In the genomic region with DNA sequence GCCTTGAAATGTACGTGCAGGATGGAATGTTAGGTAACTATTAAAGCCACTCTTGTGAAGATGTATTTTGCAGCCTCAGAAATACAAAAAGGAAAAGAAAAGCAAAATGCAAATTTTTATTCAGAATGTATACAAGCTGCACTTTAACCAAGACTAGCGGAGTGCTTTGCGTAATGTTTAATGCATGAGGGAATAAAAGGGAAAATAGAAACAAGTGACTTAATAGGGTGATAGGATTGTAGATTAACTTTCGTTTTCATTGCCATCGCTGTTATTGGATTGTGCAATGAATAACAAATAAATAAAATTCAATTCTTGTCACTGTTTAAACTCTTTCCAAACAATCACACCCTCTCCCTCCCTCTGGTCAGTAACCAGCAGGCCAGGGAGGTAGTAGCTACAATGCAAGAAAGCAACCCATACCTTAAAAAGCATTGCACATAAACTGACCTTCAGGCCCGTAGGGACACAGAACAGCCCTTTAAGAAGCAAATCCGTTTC, we compare ENCODE assay signal across 8 cellular contexts. TPM values are rescaled to one million over a fixed set of nuclear protein-coding genes. Genes with fewer than 3 reads are reported as not detected.
A peak's percentile ranks its signal among the peaks of the same experiment; 100 is the strongest.
DNase-seq lines count a peak whose midpoint lies in the region; ATAC-seq, FAIRE-seq and TF ChIP-seq lines count a peak whose summit lies in the region.

No MANE protein-coding gene starts in this region.

- ATAC-seq in lower lobe of right lung (no peak), upper lobe of right lung (no peak), GM19035 (IDR thresholded peaks at IDR 0.05; ENCODE audit: unreplicated experiment) (no peak)

- peak overlapping the region; percentile 96 for H3K4me3 Mint-ChIP-seq in HFFc6

- H4K20me1 ChIP-seq in BLaER1 treated with 17β-estradiol and CSF1 and Interleukin-3, amounts not matched to agents 10 nM and 100 nM, result peaks cover 32 to 43% (median 43%) of the 10 kb centered on the region in 11 experiments

- peaks cover 45 to 65% (median 48%) of the 10 kb centered on the region in 10 experiments for H3K4me1 ChIP-seq in BLaER1 treated with 17β-estradiol and CSF1 and Interleukin-3, amounts not matched to agents 10 nM and 100 nM
- H3K4me1 ChIP-seq in lower lobe of right lung (peaks cover 27% of the 10 kb centered on the region), upper lobe of right lung (peaks cover 14% of the 10 kb centered on the region)

- in situ Hi-C loops in astrocyte of the cerebellum (cut with HindIII; ENCODE audit: low sequenced_read_pairs), result no loop called here

- intact Hi-C loops in lower lobe of right lung (cut with DNase I) (no loop called here), upper lobe of right lung (cut with DNase I) (no loop called here)

- peaks cover under 1 to 34% (median 6%) of the 10 kb centered on the region in 11 experiments; a peak in 11 of 22 replicates for H3K36me3 ChIP-seq in BLaER1 treated with 17β-estradiol and CSF1 and Interleukin-3, amounts not matched to agents 10 nM and 100 nM
- H3K36me3 ChIP-seq in lower lobe of right lung (no peaks in the 10 kb centered on the region), upper lobe of right lung (no peaks in the 10 kb centered on the region)

- no peaks in the 10 kb centered on the region for H3K9me3 ChIP-seq in BLaER1 treated with 17β-estradiol and CSF1 and Interleukin-3, amounts not matched to agents 10 nM and 100 nM (replicated peaks in 1 of 11)
- H3K9me3 ChIP-seq in lower lobe of right lung (no peaks in the 10 kb centered on the region), upper lobe of right lung (no peaks in the 10 kb centered on the region)

- H3K9ac ChIP-seq in BLaER1 treated with 17β-estradiol and CSF1 and Interleukin-3, amounts not matched to agents 10 nM and 100 nM, result peak overlapping the region; percentile 94 to 100 (median 98); a peak in 21 of 22 replicates

- no peaks in the 10 kb centered on the region for H3K9me3 Mint-ChIP-seq in HFFc6

- FAIRE-seq in RCC 7860 (lab: Jason Lieb, UNC), result no peak

- peak overlapping the region; percentile 79 to 100 (median 95) for H3K4me3 ChIP-seq in BLaER1 treated with 17β-estradiol and CSF1 and Interleukin-3, amounts not matched to agents 10 nM and 100 nM
- H3K4me3 ChIP-seq in astrocyte of the cerebellum (ENCODE audit: low read depth, low read length) (peak overlapping the region; percentile 91), lower lobe of right lung (peak overlapping the region; percentile 83), upper lobe of right lung (peak overlapping the region; percentile 96)

- peak overlapping the region; percentile 95 to 99 (median 98); a peak in 20 of 22 replicates for H3K27ac ChIP-seq in BLaER1 treated with 17β-estradiol and CSF1 and Interleukin-3, amounts not matched to agents 10 nM and 100 nM
- H3K27ac ChIP-seq in lower lobe of right lung (peak overlapping the region; percentile 93), upper lobe of right lung (peak overlapping the region; percentile 95)

- no peak overlapping the region for H3K27ac Mint-ChIP-seq in HFFc6

- no peaks in the 10 kb centered on the region for H3K36me3 Mint-ChIP-seq in HFFc6 (ENCODE audit: low read depth)

- H3K4me2 ChIP-seq in BLaER1 treated with 17β-estradiol and CSF1 and Interleukin-3, amounts not matched to agents 10 nM and 100 nM, result peak overlapping the region; percentile 77 to 97 (median 92)

- DNase-seq in HFFc6 (no peak), astrocyte of the cerebellum (ENCODE audit: low read depth) (no peak), lower lobe of right lung (no peak), upper lobe of right lung (no peak), RCC 7860 (ENCODE audit: low spot score) (no peak), NCI-H1105 treated with DMSO at 0.1 percent for 48 hours (lab: John Stamatoyannopoulos, UW) (no peak)

- peaks cover 17% of the 10 kb centered on the region for H3K4me1 Mint-ChIP-seq in HFFc6 (ENCODE audit: low read depth)

- TF ChIP-seq CTCF in HFFc6 (IDR thresholded peaks at IDR 0.05), result no peak
- TF ChIP-seq CTCF in astrocyte of the cerebellum (IDR thresholded peaks at IDR 0.05; ENCODE audit: low read depth, low read length, missing control alignments), result no peak
- TF ChIP-seq CTCF in lower lobe of right lung (IDR thresholded peaks at IDR 0.05), result no peak
- no peak for TF ChIP-seq CTCF in upper lobe of right lung (IDR thresholded peaks at IDR 0.05)

- H3K27me3 ChIP-seq in BLaER1 treated with 17β-estradiol and CSF1 and Interleukin-3, amounts not matched to agents 10 nM and 100 nM, result no peaks in the 10 kb centered on the region
- H3K27me3 ChIP-seq in lower lobe of right lung (ENCODE audit: low read depth), result no peaks in the 10 kb centered on the region
- H3K27me3 ChIP-seq in upper lobe of right lung, result no peaks in the 10 kb centered on the region

- peaks cover 6% of the 10 kb centered on the region for H3K27me3 Mint-ChIP-seq in HFFc6 (ENCODE audit: insufficient read depth)

RNA-seq across cellular contexts. Expression of a gene that starts 0.6 kb away (rescaled TPM):
- 100 to 1,000 TPM; 119 to 144 (median 132) TPM for total RNA-seq in HFFc6 (2021; fragmentation: NEBNext Ultra II Directional; extraction: Animal tissue kit (Norgen Biotek cat#: 25700))
- 478 TPM for total RNA-seq in lower lobe of right lung
- total RNA-seq in upper lobe of right lung, result 248 TPM
